ENCODE assay signal across 15 cellular contexts in genomic region chr1:200082329-200082728, GRCh38.
DNase-seq lines count a peak whose midpoint lies in the region; ATAC-seq and TF ChIP-seq lines count a peak whose summit lies in the region.
"Had no signal": no experiment of that assay in that cellular context is flagged by ENCODE, and none has a peak within 500 bp of the region (broad histone marks: within the 10 kb centered on the region; RNA-seq: fewer than 3 reads in every experiment).

No MANE protein-coding gene starts in this region.

- CTCF ChIA-PET in RWPE1 (lab: Yijun Ruan, JAX), result interaction anchor here (0.7 kb wide), 1 partner anchor 220 kb away, joined by 3 read pairs; no protein-coding TSS in a partner anchor

- H3K27ac ChIP-seq in RWPE1, result no peak overlapping the region
- H3K27ac ChIP-seq: BLaER1 had no signal

- ATAC-seq in HG02973 (IDR thresholded peaks at IDR 0.05; ENCODE audit: unreplicated experiment), result no peak
- ATAC-seq: CD8-positive, alpha-beta T cell; K562 had no signal

- no peak for TF ChIP-seq CTCF in RWPE1 (conservative IDR thresholded peaks at IDR 0.05; ENCODE audit: low read depth)
- no peak for TF ChIP-seq CTCF in fibroblast of mammary gland (conservative IDR thresholded peaks at IDR 0.05; ENCODE audit: control insufficient read depth, insufficient read depth, low read depth, low read length)

- peak; percentile 49 for DNase-seq in HCEC 1CT
- peak; percentile 44 for DNase-seq in RWPE1 (ENCODE audit: low spot score)
- peak; percentile 6 for DNase-seq in fibroblast of mammary gland (ENCODE audit: low read depth)
- no peak for DNase-seq in AML-193 (lab: John Stamatoyannopoulos, UW)
- no peak for DNase-seq in activated T-cell treated with anti-CD3 and anti-CD28 coated beads, Interleukin-2, amount 50 U/mL, for 1 hour
- no peak for DNase-seq in central memory CD4-positive, alpha-beta T cell
- DNase-seq: CD8-positive, alpha-beta T cell; DMS79; HFFc6; NCI-H2029 treated with DMSO at 0.1 percent for 48 hours; NCI-H510A; NCI-H774 had no signal

- POLR2A ChIA-PET in RWPE1 (lab: Yijun Ruan, JAX; ENCODE audit: low non-redundant PET), result no interaction called here

- H3K4me3 ChIP-seq in fibroblast of mammary gland (ENCODE audit: control insufficient read depth, low read depth, low read length), result no peak overlapping the region
- H3K4me3 ChIP-seq: BLaER1, K562 had no signal

Comparison
In these comparisons a context has a peak if more than half of its experiments do, and no peak if none do; other contexts are left out.
1. DNase-seq: peak in HCEC 1CT (single experiment), RWPE1 (single experiment) and fibroblast of mammary gland (single experiment); none in AML-193 (0 of 2), activated T-cell treated with anti-CD3 and anti-CD28 coated beads, Interleukin-2, amount 50 U/mL, for 1 hour (single experiment) and central memory CD4-positive, alpha-beta T cell (single experiment).